1 cellular context compared by ENCODE assay signal in genomic region chr11:86952221-86952875, GRCh38.
TF ChIP-seq lines count a peak whose summit lies in the region.

No MANE protein-coding gene starts in this region.

TF ChIP-seq in H1, 55 proteins besides CTCF, POLR2A, EP300 and RAD21:
- TF ChIP-seq TEAD4 (IDR thresholded peaks at IDR 0.05; ENCODE audit: low read depth, low read length) (no peak), NRF1 (IDR thresholded peaks at IDR 0.05; ENCODE audit: low read depth, low read length) (no peak), SUZ12 (IDR thresholded peaks at IDR 0.05; ENCODE audit: low read length) (no peak), CEBPB (IDR thresholded peaks at IDR 0.05; ENCODE audit: low read depth, low read length) (no peak), SP2 (IDR thresholded peaks at IDR 0.05; ENCODE audit: low read length) (no peak), PHF8 (conservative IDR thresholded peaks at IDR 0.05; ENCODE audit: low read depth, low read length) (no peak), SAP30 (IDR thresholded peaks at IDR 0.05; ENCODE audit: insufficient read depth, insufficient replicate concordance, low read length) (no peak), RFX5 (IDR thresholded peaks at IDR 0.05; ENCODE audit: borderline replicate concordance, low read depth, low read length) (no peak), BACH1 (IDR thresholded peaks at IDR 0.05; ENCODE audit: low read length) (no peak), CHD2 (IDR thresholded peaks at IDR 0.05; ENCODE audit: low read length) (no peak), YY1 (IDR thresholded peaks at IDR 0.05; ENCODE audit: low read depth, low read length) (no peak), NANOG (IDR thresholded peaks at IDR 0.05; ENCODE audit: insufficient read depth, low read depth, low read length, poor library complexity, severe bottlenecking) (no peak), CBX5 (IDR thresholded peaks at IDR 0.05; ENCODE audit: low read depth, low read length) (no peak), EZH2 (IDR thresholded peaks at IDR 0.05; ENCODE audit: low read depth, low read length, severe bottlenecking) (no peak), POLR2AphosphoS5 (IDR thresholded peaks at IDR 0.05; ENCODE audit: low read depth, low read length) (no peak), HDAC6 (IDR thresholded peaks at IDR 0.05; ENCODE audit: low read depth, low read length) (no peak), SP1 (IDR thresholded peaks at IDR 0.05; ENCODE audit: low read depth, low read length) (no peak)
- TF ChIP-seq, protein P1, sequence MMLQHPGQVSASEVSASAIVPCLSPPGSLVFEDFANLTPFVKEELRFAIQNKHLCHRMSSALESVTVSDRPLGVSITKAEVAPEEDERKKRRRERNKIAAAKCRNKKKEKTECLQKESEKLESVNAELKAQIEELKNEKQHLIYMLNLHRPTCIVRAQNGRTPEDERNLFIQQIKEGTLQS (IDR thresholded peaks at IDR 0.05; ENCODE audit: insufficient read depth, low read depth, low read length) = no peak
